Comparison of ENCODE assay signal across 13 cellular contexts in the genomic region with DNA sequence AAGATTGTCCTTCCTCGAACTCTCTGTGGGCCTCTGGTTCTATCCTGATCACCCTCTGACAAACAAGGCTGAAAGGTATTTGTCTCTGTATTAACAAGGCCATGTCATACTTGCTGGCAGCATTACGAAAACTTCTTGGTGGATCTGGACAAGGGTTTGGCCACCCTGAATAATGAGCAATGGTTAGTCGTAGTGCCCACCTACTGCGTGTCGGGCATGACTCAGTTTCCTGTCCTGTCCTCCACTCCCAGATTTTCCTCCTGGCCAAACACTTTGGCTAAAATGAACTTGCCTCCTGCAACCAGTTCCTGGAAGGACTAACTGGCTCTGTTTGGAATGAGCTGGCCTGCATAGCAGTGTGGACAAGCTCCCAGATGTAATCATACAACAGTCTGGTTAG.
"Had no signal": no experiment of that assay in that cellular context is flagged by ENCODE, and none has a peak within 500 bp of the region (broad histone marks: within the 10 kb centered on the region; RNA-seq: fewer than 3 reads in every experiment).

No MANE protein-coding gene starts in this region.

- H3K36me3 ChIP-seq: tibial nerve, uterus had no signal

- H3K27me3 ChIP-seq: tibial nerve, uterus had no signal

- H3K4me3 Mint-ChIP-seq: activated CD4-positive, alpha-beta T cell treated with anti-CD3 and anti-CD28 coated beads, Interleukin-2, amount 10 ng/mL, durations not matched to agents 7 days and 5 days; activated naive CD8-positive, alpha-beta T cell treated with anti-CD3 and anti-CD28 coated beads for 36 hours; nephron; stimulated activated naive B cell treated with anti-CD40 and anti-IgM and Interleukin-4, amounts not matched to agents 10 μg/mL and 1 μg/mL and 100 μg/mL, for 72 hours had no signal

- H3K36me3 Mint-ChIP-seq: activated naive CD8-positive, alpha-beta T cell treated with anti-CD3 and anti-CD28 coated beads for 36 hours; stimulated activated naive B cell treated with anti-CD40 and anti-IgM and Interleukin-4, amounts not matched to agents 10 μg/mL and 1 μg/mL and 100 μg/mL, for 72 hours had no signal

- H3K9me3 Mint-ChIP-seq: activated CD4-positive, alpha-beta T cell treated with anti-CD3 and anti-CD28 coated beads, Interleukin-2, amount 10 ng/mL, durations not matched to agents 7 days and 5 days; activated naive CD8-positive, alpha-beta T cell treated with anti-CD3 and anti-CD28 coated beads for 36 hours had no signal

- DNase-seq: activated CD4-positive, alpha-beta T cell treated with anti-CD3 and anti-CD28 coated beads, Interleukin-2, amount 10 ng/mL, durations not matched to agents 7 days and 5 days; activated CD8-positive, alpha-beta memory T cell treated with anti-CD3 and anti-CD28 coated beads, Interleukin-2, amount 50 U/mL, for 48 hours; activated gamma-delta T cell treated with Interleukin-2 at 50 U/mL for 16 hours; activated naive CD8-positive, alpha-beta T cell treated with anti-CD3 and anti-CD28 coated beads for 36 hours; amygdala; nucleus accumbens; stimulated activated CD4-positive, alpha-beta T cell treated with anti-CD3 and anti-CD28 coated beads, Interleukin-15, amount 100 ng/mL, for 24 hours; stimulated activated CD4-positive, alpha-beta T cell treated with anti-CD3 and anti-CD28 coated beads, Interleukin-4, amount 100 ng/mL, for 1 hour; stimulated activated naive B cell treated with anti-CD40 and anti-IgM and Interleukin-4, amounts not matched to agents 10 μg/mL and 1 μg/mL and 100 μg/mL, for 72 hours; uterus had no signal

- H3K27ac Mint-ChIP-seq: activated CD4-positive, alpha-beta T cell treated with anti-CD3 and anti-CD28 coated beads, Interleukin-2, amount 10 ng/mL, durations not matched to agents 7 days and 5 days; activated naive CD8-positive, alpha-beta T cell treated with anti-CD3 and anti-CD28 coated beads for 36 hours; nephron; stimulated activated naive B cell treated with anti-CD40 and anti-IgM and Interleukin-4, amounts not matched to agents 10 μg/mL and 1 μg/mL and 100 μg/mL, for 72 hours had no signal

- H3K4me1 ChIP-seq: tibial nerve, uterus had no signal

- H3K9me3 ChIP-seq: tibial nerve, uterus had no signal

- H3K4me1 Mint-ChIP-seq: activated CD4-positive, alpha-beta T cell treated with anti-CD3 and anti-CD28 coated beads, Interleukin-2, amount 10 ng/mL, durations not matched to agents 7 days and 5 days; activated naive CD8-positive, alpha-beta T cell treated with anti-CD3 and anti-CD28 coated beads for 36 hours; nephron; stimulated activated naive B cell treated with anti-CD40 and anti-IgM and Interleukin-4, amounts not matched to agents 10 μg/mL and 1 μg/mL and 100 μg/mL, for 72 hours had no signal

- H3K27me3 Mint-ChIP-seq: activated CD4-positive, alpha-beta T cell treated with anti-CD3 and anti-CD28 coated beads, Interleukin-2, amount 10 ng/mL, durations not matched to agents 7 days and 5 days; stimulated activated naive B cell treated with anti-CD40 and anti-IgM and Interleukin-4, amounts not matched to agents 10 μg/mL and 1 μg/mL and 100 μg/mL, for 72 hours had no signal

- ATAC-seq: stimulated activated naive B cell treated with anti-CD40 and anti-IgM and Interleukin-4, amounts not matched to agents 10 μg/mL and 1 μg/mL and 100 μg/mL, for 72 hours had no signal

- H3K4me3 ChIP-seq: skin epidermis, tibial nerve, uterus had no signal

- H3K27ac ChIP-seq: skin epidermis, tibial nerve, uterus had no signal
